ENCODE assay signal across 1 cellular context in the genomic region with DNA sequence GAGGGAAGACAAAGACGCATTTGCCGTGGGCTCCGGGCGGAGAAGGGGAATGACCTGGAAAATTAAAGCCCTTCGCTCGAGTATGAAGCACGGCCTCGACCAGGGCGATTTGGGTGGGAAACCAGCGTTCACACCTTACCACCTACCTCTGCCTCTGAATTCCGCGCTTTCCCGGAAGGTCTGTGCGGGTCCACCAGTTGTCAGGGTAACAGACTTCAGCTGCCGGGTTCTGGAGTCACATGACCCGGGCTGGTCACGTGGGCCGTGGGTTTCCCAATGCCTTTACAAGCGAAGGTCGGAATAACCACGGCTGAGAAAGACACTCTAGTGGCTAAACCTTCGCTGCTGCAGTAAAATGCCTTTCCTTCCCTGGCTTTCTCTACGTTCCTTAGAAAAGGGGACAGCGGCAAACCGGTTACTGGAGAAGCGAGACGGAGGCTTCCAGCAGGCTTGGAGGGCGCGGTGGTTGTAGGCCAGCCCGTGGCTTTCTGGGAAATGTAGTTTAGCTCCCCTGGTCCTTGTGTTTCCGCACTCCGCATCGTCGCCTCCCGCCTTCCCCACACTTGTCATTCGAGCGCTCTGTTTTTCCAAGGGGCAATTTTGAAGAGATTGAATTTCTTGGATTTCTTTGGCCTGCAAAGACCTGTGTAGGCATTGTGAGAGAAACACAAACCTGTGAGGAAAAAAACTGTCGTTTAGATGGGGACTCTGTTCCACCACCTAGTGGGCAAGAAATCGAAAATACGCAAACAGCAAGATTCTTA.
TF ChIP-seq lines count a peak whose summit lies in the region.

A gene with protein sequence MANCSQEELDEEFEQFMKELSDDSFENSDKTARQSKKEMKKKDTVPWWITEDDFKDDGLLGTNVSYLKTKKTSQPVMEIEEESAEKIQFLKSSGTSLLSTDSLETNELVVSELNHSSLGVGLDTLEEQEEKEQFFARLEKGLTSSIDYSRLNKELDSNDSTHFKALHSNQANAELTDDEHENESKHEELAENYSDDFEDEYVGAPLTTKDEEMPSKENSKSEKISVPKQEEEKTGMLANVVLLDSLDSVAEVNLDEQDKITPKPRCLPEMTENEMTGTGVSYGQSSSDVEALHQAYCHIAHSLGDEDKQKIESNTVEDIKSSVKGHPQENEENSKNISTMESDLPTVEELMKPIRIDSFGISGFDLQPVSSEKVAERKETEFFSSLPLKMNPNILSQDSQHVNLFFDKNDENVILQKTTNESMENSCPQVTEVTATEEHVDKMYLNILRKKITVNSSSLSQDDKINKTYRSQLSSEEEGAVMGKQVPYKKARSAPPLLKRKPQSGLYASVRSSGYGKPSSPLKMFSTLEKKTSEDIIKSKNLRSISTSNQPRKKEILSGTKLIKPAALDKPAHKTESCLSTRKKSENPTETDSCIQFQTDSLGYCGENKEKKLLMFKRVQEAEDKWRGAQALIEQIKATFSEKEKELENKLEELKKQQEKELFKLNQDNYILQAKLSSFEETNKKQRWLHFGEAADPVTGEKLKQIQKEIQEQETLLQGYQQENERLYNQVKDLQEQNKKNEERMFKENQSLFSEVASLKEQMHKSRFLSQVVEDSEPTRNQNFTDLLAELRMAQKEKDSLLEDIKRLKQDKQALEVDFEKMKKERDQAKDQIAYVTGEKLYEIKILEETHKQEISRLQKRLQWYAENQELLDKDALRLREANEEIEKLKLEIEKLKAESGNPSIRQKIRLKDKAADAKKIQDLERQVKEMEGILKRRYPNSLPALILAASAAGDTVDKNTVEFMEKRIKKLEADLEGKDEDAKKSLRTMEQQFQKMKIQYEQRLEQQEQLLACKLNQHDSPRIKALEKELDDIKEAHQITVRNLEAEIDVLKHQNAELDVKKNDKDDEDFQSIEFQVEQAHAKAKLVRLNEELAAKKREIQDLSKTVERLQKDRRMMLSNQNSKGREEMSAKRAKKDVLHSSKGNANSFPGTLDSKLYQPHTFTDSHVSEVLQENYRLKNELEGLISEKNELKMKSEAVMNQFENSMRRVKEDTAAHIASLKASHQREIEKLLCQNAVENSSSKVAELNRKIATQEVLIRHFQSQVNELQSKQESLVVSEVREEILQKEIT (N-terminal part only) (minus strand): TSS at position 210 of the 764 bp plus-strand sequence. CDS start 1,250 bp downstream, outside the sequence.

TF ChIP-seq in HEK293, 187 proteins besides CTCF, POLR2A, EP300 and RAD21 (continued from another document and continues in another):
- peak; percentile 88 for TF ChIP-seq ZBTB20 (tag by site-specific recombination; IDR thresholded peaks at IDR 0.05)
- no peak for TF ChIP-seq ZNF426 (tag by site-specific recombination; IDR thresholded peaks at IDR 0.05)
- no peak for TF ChIP-seq ZNF785 (tag by site-specific recombination; IDR thresholded peaks at IDR 0.05)
- no peak for TF ChIP-seq ZNF701 (tag by site-specific recombination; IDR thresholded peaks at IDR 0.05)
- TF ChIP-seq, protein P1, sequence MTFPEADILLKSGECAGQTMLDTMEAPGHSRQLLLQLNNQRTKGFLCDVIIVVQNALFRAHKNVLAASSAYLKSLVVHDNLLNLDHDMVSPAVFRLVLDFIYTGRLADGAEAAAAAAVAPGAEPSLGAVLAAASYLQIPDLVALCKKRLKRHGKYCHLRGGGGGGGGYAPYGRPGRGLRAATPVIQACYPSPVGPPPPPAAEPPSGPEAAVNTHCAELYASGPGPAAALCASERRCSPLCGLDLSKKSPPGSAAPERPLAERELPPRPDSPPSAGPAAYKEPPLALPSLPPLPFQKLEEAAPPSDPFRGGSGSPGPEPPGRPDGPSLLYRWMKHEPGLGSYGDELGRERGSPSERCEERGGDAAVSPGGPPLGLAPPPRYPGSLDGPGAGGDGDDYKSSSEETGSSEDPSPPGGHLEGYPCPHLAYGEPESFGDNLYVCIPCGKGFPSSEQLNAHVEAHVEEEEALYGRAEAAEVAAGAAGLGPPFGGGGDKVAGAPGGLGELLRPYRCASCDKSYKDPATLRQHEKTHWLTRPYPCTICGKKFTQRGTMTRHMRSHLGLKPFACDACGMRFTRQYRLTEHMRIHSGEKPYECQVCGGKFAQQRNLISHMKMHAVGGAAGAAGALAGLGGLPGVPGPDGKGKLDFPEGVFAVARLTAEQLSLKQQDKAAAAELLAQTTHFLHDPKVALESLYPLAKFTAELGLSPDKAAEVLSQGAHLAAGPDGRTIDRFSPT (tag by site-specific recombination; IDR thresholded peaks at IDR 0.05), result no peak
- no peak; the same call in 1 of the 2 replicates for TF ChIP-seq REPIN1 (tag by site-specific recombination; IDR thresholded peaks at IDR 0.05; ENCODE audit: low read depth)
- no peak for TF ChIP-seq ZNF530 (tag by site-specific recombination; IDR thresholded peaks at IDR 0.05; ENCODE audit: low read depth)
- TF ChIP-seq ZNF768 (tag by site-specific recombination; IDR thresholded peaks at IDR 0.05), result no peak
- peak; percentile 83; the same call in 1 of the 2 replicates for TF ChIP-seq KLF16 (tag by site-specific recombination; IDR thresholded peaks at IDR 0.05)
- TF ChIP-seq ZNF596 (tag by site-specific recombination; IDR thresholded peaks at IDR 0.05), result no peak
- TF ChIP-seq SCRT2 (tag by site-specific recombination; IDR thresholded peaks at IDR 0.05), result no peak
- peak; percentile 99 for TF ChIP-seq ZNF76 (tag by site-specific recombination; IDR thresholded peaks at IDR 0.05; ENCODE audit: borderline replicate concordance, low read depth)
- TF ChIP-seq GLI2 (tag by site-specific recombination; IDR thresholded peaks at IDR 0.05; ENCODE audit: borderline replicate concordance, low read depth), result no peak; the same call in 1 of the 2 replicates
- TF ChIP-seq ZFP3 (tag by site-specific recombination; IDR thresholded peaks at IDR 0.05; ENCODE audit: low read depth), result no peak
- TF ChIP-seq ZNF248 (tag by site-specific recombination; IDR thresholded peaks at IDR 0.05), result no peak
- TF ChIP-seq ZNF311 (tag by site-specific recombination; IDR thresholded peaks at IDR 0.05; ENCODE audit: borderline replicate concordance), result no peak
- TF ChIP-seq ZNF423 (tag by site-specific recombination; IDR thresholded peaks at IDR 0.05), result no peak
- no peak for TF ChIP-seq ZNF571 (tag by site-specific recombination; IDR thresholded peaks at IDR 0.05)
- no peak for TF ChIP-seq ZNF174 (tag by site-specific recombination; IDR thresholded peaks at IDR 0.05)
- TF ChIP-seq ZNF510 (tag by site-specific recombination; IDR thresholded peaks at IDR 0.05; ENCODE audit: insufficient replicate concordance), result no peak
- TF ChIP-seq, protein P2, sequence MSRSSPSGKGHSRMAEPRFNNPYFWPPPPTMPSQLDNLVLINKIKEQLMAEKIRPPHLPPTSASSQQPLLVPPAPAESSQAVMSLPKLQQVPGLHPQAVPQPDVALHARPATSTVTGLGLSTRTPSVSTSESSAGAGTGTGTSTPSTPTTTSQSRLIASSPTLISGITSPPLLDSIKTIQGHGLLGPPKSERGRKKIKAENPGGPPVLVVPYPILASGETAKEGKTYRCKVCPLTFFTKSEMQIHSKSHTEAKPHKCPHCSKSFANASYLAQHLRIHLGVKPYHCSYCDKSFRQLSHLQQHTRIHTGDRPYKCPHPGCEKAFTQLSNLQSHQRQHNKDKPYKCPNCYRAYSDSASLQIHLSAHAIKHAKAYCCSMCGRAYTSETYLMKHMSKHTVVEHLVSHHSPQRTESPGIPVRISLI (tag by site-specific recombination; IDR thresholded peaks at IDR 0.05), result peak; percentile 85
- TF ChIP-seq, protein P3, sequence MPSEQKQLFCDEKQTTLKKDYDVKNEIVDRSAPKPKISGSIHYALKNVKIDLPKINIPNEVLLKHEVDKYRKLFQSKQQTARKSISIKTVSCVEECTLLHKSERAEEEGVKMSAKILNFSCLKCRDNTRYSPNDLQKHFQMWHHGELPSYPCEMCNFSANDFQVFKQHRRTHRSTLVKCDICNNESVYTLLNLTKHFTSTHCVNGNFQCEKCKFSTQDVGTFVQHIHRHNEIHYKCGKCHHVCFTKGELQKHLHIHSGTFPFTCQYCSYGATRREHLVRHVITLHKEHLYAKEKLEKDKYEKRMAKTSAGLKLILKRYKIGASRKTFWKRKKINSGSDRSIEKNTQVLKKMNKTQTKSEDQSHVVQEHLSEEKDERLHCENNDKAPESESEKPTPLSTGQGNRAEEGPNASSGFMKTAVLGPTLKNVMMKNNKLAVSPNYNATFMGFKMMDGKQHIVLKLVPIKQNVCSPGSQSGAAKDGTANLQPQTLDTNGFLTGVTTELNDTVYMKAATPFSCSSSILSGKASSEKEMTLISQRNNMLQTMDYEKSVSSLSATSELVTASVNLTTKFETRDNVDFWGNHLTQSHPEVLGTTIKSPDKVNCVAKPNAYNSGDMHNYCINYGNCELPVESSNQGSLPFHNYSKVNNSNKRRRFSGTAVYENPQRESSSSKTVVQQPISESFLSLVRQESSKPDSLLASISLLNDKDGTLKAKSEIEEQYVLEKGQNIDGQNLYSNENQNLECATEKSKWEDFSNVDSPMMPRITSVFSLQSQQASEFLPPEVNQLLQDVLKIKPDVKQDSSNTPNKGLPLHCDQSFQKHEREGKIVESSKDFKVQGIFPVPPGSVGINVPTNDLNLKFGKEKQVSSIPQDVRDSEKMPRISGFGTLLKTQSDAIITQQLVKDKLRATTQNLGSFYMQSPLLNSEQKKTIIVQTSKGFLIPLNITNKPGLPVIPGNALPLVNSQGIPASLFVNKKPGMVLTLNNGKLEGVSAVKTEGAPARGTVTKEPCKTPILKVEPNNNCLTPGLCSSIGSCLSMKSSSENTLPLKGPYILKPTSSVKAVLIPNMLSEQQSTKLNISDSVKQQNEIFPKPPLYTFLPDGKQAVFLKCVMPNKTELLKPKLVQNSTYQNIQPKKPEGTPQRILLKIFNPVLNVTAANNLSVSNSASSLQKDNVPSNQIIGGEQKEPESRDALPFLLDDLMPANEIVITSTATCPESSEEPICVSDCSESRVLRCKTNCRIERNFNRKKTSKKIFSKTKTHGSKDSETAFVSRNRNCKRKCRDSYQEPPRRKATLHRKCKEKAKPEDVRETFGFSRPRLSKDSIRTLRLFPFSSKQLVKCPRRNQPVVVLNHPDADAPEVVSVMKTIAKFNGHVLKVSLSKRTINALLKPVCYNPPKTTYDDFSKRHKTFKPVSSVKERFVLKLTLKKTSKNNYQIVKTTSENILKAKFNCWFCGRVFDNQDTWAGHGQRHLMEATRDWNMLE (tag by site-specific recombination; conservative IDR thresholded peaks at IDR 0.05; ENCODE audit: low read depth), result peak; percentile 53; the same call in 1 of the 2 replicates
- no peak for TF ChIP-seq ZNF791 (tag by site-specific recombination; IDR thresholded peaks at IDR 0.05)
- TF ChIP-seq, protein P4, sequence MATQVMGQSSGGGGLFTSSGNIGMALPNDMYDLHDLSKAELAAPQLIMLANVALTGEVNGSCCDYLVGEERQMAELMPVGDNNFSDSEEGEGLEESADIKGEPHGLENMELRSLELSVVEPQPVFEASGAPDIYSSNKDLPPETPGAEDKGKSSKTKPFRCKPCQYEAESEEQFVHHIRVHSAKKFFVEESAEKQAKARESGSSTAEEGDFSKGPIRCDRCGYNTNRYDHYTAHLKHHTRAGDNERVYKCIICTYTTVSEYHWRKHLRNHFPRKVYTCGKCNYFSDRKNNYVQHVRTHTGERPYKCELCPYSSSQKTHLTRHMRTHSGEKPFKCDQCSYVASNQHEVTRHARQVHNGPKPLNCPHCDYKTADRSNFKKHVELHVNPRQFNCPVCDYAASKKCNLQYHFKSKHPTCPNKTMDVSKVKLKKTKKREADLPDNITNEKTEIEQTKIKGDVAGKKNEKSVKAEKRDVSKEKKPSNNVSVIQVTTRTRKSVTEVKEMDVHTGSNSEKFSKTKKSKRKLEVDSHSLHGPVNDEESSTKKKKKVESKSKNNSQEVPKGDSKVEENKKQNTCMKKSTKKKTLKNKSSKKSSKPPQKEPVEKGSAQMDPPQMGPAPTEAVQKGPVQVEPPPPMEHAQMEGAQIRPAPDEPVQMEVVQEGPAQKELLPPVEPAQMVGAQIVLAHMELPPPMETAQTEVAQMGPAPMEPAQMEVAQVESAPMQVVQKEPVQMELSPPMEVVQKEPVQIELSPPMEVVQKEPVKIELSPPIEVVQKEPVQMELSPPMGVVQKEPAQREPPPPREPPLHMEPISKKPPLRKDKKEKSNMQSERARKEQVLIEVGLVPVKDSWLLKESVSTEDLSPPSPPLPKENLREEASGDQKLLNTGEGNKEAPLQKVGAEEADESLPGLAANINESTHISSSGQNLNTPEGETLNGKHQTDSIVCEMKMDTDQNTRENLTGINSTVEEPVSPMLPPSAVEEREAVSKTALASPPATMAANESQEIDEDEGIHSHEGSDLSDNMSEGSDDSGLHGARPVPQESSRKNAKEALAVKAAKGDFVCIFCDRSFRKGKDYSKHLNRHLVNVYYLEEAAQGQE (tag by site-specific recombination; IDR thresholded peaks at IDR 0.05), result no peak
- no peak for TF ChIP-seq IKZF3 (tag by site-specific recombination; IDR thresholded peaks at IDR 0.05)
- no peak for TF ChIP-seq ZNF473 (tag by site-specific recombination; IDR thresholded peaks at IDR 0.05)
- TF ChIP-seq, protein P5, sequence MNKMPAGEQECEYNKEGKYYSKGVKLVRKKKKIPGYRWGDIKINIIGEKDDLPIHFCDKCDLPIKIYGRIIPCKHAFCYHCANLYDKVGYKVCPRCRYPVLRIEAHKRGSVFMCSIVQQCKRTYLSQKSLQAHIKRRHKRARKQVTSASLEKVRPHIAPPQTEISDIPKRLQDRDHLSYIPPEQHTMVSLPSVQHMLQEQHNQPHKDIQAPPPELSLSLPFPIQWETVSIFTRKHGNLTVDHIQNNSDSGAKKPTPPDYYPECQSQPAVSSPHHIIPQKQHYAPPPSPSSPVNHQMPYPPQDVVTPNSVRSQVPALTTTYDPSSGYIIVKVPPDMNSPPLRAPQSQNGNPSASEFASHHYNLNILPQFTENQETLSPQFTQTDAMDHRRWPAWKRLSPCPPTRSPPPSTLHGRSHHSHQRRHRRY (tag by site-specific recombination; IDR thresholded peaks at IDR 0.05), result no peak
- 0 out of 2 replicates have a peak, but pooled peaks have one; percentile 64 for TF ChIP-seq ZNF600 (tag by site-specific recombination; IDR thresholded peaks at IDR 0.05)
- TF ChIP-seq GFI1B (tag by site-specific recombination; IDR thresholded peaks at IDR 0.05), result peak; percentile 50; the same call in 1 of the 2 replicates
- no peak for TF ChIP-seq ZNF670 (tag by site-specific recombination; IDR thresholded peaks at IDR 0.05; ENCODE audit: low read depth)
- no peak for TF ChIP-seq HOXC10 (CRISPR knock-in tag; IDR thresholded peaks at IDR 0.05)
- peak; percentile 78; the same call in 1 of the 2 replicates for TF ChIP-seq ZNF561 (tag by site-specific recombination; IDR thresholded peaks at IDR 0.05; ENCODE audit: borderline replicate concordance)
- TF ChIP-seq ZNF664 (tag by site-specific recombination; IDR thresholded peaks at IDR 0.05), result no peak
- no peak for TF ChIP-seq ZNF223 (tag by site-specific recombination; IDR thresholded peaks at IDR 0.05)
- TF ChIP-seq MZF1 (tag by site-specific recombination; IDR thresholded peaks at IDR 0.05; ENCODE audit: borderline replicate concordance), result peak; percentile 48; the same call in 1 of the 2 replicates
- TF ChIP-seq ZNF133 (tag by site-specific recombination; IDR thresholded peaks at IDR 0.05), result no peak
- TF ChIP-seq ZNF391 (tag by site-specific recombination; IDR thresholded peaks at IDR 0.05; ENCODE audit: borderline replicate concordance, low read depth), result no peak; the same call in 1 of the 2 replicates
- TF ChIP-seq GLI4 (tag by site-specific recombination; IDR thresholded peaks at IDR 0.05), result no peak
- no peak for TF ChIP-seq BCL11A (tag by site-specific recombination; IDR thresholded peaks at IDR 0.05; ENCODE audit: low read depth)
- no peak; the same call in 1 of the 2 replicates for TF ChIP-seq KLF1 (tag by site-specific recombination; IDR thresholded peaks at IDR 0.05)
- TF ChIP-seq ZNF776 (tag by site-specific recombination; IDR thresholded peaks at IDR 0.05; ENCODE audit: borderline replicate concordance), result no peak
- no peak; the same call in 1 of the 2 replicates for TF ChIP-seq ZNF707 (tag by site-specific recombination; IDR thresholded peaks at IDR 0.05)
- no peak for TF ChIP-seq ZNF202 (tag by site-specific recombination; IDR thresholded peaks at IDR 0.05; ENCODE audit: borderline replicate concordance)
- no peak for TF ChIP-seq TCF7L2 (IDR thresholded peaks at IDR 0.05; ENCODE audit: borderline replicate concordance, low read depth, low read length)
